ENCODE assay signal across 8 cellular contexts in genomic region chr12:57459750-57460400, GRCh38. TPM values are rescaled to one million over a fixed set of nuclear protein-coding genes. Genes with fewer than 3 reads are reported as not detected.
A peak's percentile ranks its signal among the peaks of the same experiment; 100 is the strongest.
DNase-seq lines count a peak whose midpoint lies in the region; ATAC-seq, FAIRE-seq and TF ChIP-seq lines count a peak whose summit lies in the region.

Gene GLI1, plus strand, starts transcription at chr12:57459785. Its CDS starts 3,907 bp downstream, at chr12:57463692.

- peak within 1 kb of the TSS; percentile 92 to 97 (median 96) for H3K27ac Mint-ChIP-seq in brain

- H3K4me3 ChIP-seq in BLaER1 treated with 17β-estradiol and CSF1 and Interleukin-3, amounts not matched to agents 10 nM and 100 nM, result peak within 1 kb of the TSS; percentile 56 to 75 (median 70)
- peak within 1 kb of the TSS; percentile 87 for H3K4me3 ChIP-seq in HUES48 (ENCODE audit: low read depth, low read length)
- peak within 1 kb of the TSS; percentile 63 to 94 (median 76) for H3K4me3 ChIP-seq in HepG2 (replicated peaks in 1 of 3; ENCODE audit: insufficient read depth in 1 of 3, low read depth in 2 of 3, low read length in 3 of 3)
- H3K4me3 ChIP-seq in tibial artery, result peak within 1 kb of the TSS; percentile 58 to 71

- H3K4me1 ChIP-seq in BLaER1 treated with 17β-estradiol and CSF1 and Interleukin-3, amounts not matched to agents 10 nM and 100 nM, result peaks cover 45 to 75% (median 69%) of the 10 kb centered on the region in 10 experiments
- H3K4me1 ChIP-seq in HUES48 (ENCODE audit: control insufficient read depth, insufficient read depth, low read length) (peaks cover 26% of the 10 kb centered on the region), HepG2 (ENCODE audit: insufficient read depth, low read length) (peaks cover 70% of the 10 kb centered on the region), tibial artery (peaks cover 0 to 31% (median 22%) of the 10 kb centered on the region in 4 donors)

- no peak for TF ChIP-seq POLR2A in HepG2 (IDR thresholded peaks at IDR 0.05; ENCODE audit: insufficient read depth in 1 of 2, low read depth in 2 of 2, low read length in 2 of 2)

- no peak for TF ChIP-seq RAD21 in HepG2 (CRISPR knock-in tag; IDR thresholded peaks at IDR 0.05)

- H3K36me3 Mint-ChIP-seq in brain, result no peaks in the 10 kb centered on the region

- H3K36me3 ChIP-seq in BLaER1 treated with 17β-estradiol and CSF1 and Interleukin-3, amounts not matched to agents 10 nM and 100 nM, result no peaks in the 10 kb centered on the region
- peaks cover 4% of the 10 kb centered on the region; the same call in 1 of the 2 replicates for H3K36me3 ChIP-seq in HUES48 (ENCODE audit: control insufficient read depth, insufficient read depth, low read length)
- H3K36me3 ChIP-seq in HepG2 (replicated peaks in 1 of 2; ENCODE audit: control insufficient read depth in 1 of 2, insufficient read depth in 2 of 2, low read length in 2 of 2), result no peaks in the 10 kb centered on the region
- H3K36me3 ChIP-seq in tibial artery, result no peaks in the 10 kb centered on the region

- H3K4me1 Mint-ChIP-seq in brain, result peaks cover 73% of the 10 kb centered on the region

- peaks cover 7 to 22% (median 18%) of the 10 kb centered on the region in 11 experiments for H3K27me3 ChIP-seq in BLaER1 treated with 17β-estradiol and CSF1 and Interleukin-3, amounts not matched to agents 10 nM and 100 nM
- H3K27me3 ChIP-seq in HUES48 (ENCODE audit: control insufficient read depth, insufficient read depth, low read length) (no peaks in the 10 kb centered on the region), HepG2 (ENCODE audit: control insufficient read depth in 1 of 2, insufficient read depth in 2 of 2, low read length in 2 of 2) (peaks cover 0 to 16% of the 10 kb centered on the region in 2 experiments; a peak in 2 of 5 replicates), tibial artery (peaks cover 0 to 3% of the 10 kb centered on the region in 2 donors)

- DNase-seq in HepG2 (ENCODE audit: low spot score) (no peak), tibial artery (no peak), SKM-1 (lab: John Stamatoyannopoulos, UW; ENCODE audit: unreplicated experiment) (no peak)
- DNase-seq in stimulated activated CD4-positive, alpha-beta T cell treated with anti-CD3 and anti-CD28 coated beads, Interleukin-12 subunit alpha, Interleukin-12 subunit beta, amount 100 ng/mL, for 4 hours, result no peak

- ATAC-seq in HepG2, result no peak
- ATAC-seq in GM18868 (IDR thresholded peaks at IDR 0.05; ENCODE audit: unreplicated experiment), result no peak

- peaks cover 0 to 9% (median 0%) of the 10 kb centered on the region in 11 experiments; a peak in 4 of 22 replicates for H4K20me1 ChIP-seq in BLaER1 treated with 17β-estradiol and CSF1 and Interleukin-3, amounts not matched to agents 10 nM and 100 nM
- no peaks in the 10 kb centered on the region for H4K20me1 ChIP-seq in HepG2 (ENCODE audit: insufficient read depth, low read length)

- peaks cover 0 to 4% (median 0%) of the 10 kb centered on the region in 5 experiments for H3K9me3 Mint-ChIP-seq in brain

- H3K4me2 ChIP-seq in BLaER1 treated with 17β-estradiol and CSF1 and Interleukin-3, amounts not matched to agents 10 nM and 100 nM, result peak within 1 kb of the TSS; percentile 89 to 100 (median 99)
- peak within 1 kb of the TSS; percentile 100 for H3K4me2 ChIP-seq in HepG2 (ENCODE audit: low read depth, low read length)

- peaks cover 75% of the 10 kb centered on the region for H3K27me3 Mint-ChIP-seq in brain

- BruUV-seq in HepG2 (replicated peaks; lab: Mats Ljungman, UMichigan), result no TSS peak

- in situ Hi-C loops in HepG2 (cut with HindIII; ENCODE audit: extremely low pct_ligation_motif_present, low pct_unique_long_range_greater_than_20kb), result loop anchor here (5.0 kb wide), 1 partner anchor 198 kb away; no protein-coding TSS in a partner anchor

- H3K9ac ChIP-seq in BLaER1 treated with 17β-estradiol and CSF1 and Interleukin-3, amounts not matched to agents 10 nM and 100 nM, result peak within 1 kb of the TSS; percentile 67 to 90 (median 82)
- H3K9ac ChIP-seq in HUES48 (ENCODE audit: low read depth, low read length) (peak within 1 kb of the TSS; percentile 45), HepG2 (ENCODE audit: insufficient read depth, low read depth, low read length) (peak within 1 kb of the TSS; percentile 64)

- no peak for FAIRE-seq in HepG2 (lab: Jason Lieb, UNC)

- CTCF ChIA-PET in HepG2 (lab: Yijun Ruan, JAX; ENCODE audit: low intra/inter-chr PET ratio, low total read pairs), result interaction anchor here (0.5 to 1.4 kb wide), 2 partner anchors 152 to 179 kb away, joined by 3 to 5 read pairs; no protein-coding TSS in a partner anchor

- intact Hi-C loops in HepG2 (cut with micrococcal nuclease; ENCODE audit: unreplicated experiment), result loop anchor here (10.0 kb wide), 1 partner anchor 705 kb away; the partner anchor contains the start of gene PRIM1
- intact Hi-C loops in tibial artery (cut with DNase I; ENCODE audit: low total_unique reads), result no loop called here

- WGBS in HepG2 (ENCODE audit: low lambda C conversion rate), result 2% methylated on average over 24 of the region's 34 CpGs

- H2AFZ ChIP-seq in HepG2 (ENCODE audit: low read length), result peak within 1 kb of the TSS; percentile 87

- peak within 1 kb of the TSS; percentile 75 to 97 (median 88) for H3K27ac ChIP-seq in BLaER1 treated with 17β-estradiol and CSF1 and Interleukin-3, amounts not matched to agents 10 nM and 100 nM
- H3K27ac ChIP-seq in HUES48 (ENCODE audit: low read depth, low read length), result peak within 1 kb of the TSS; percentile 94
- peak within 1 kb of the TSS; percentile 43 for H3K27ac ChIP-seq in HepG2 (ENCODE audit: extremely low read length, insufficient read depth, low read length)
- peak within 1 kb of the TSS; percentile 70 to 72 for H3K27ac ChIP-seq in tibial artery

- no peaks in the 10 kb centered on the region for H3K9me3 ChIP-seq in BLaER1 treated with 17β-estradiol and CSF1 and Interleukin-3, amounts not matched to agents 10 nM and 100 nM (replicated peaks in 1 of 11)
- no peaks in the 10 kb centered on the region for H3K9me3 ChIP-seq in HUES48 (ENCODE audit: control insufficient read depth, insufficient read depth, low read length)
- H3K9me3 ChIP-seq in HepG2 (ENCODE audit: low read length), result no peaks in the 10 kb centered on the region
- no peaks in the 10 kb centered on the region for H3K9me3 ChIP-seq in tibial artery

- TF ChIP-seq EP300 in HepG2 (IDR thresholded peaks at IDR 0.05; ENCODE audit: low read depth in 2 of 2, low read length in 2 of 2), result no peak
- no peak for TF ChIP-seq EP300 in HepG2 (CRISPR knock-in tag; IDR thresholded peaks at IDR 0.05; ENCODE audit: borderline replicate concordance)

- peaks cover 15% of the 10 kb centered on the region for H3K79me2 ChIP-seq in HepG2 (ENCODE audit: insufficient read depth, low read length)

- H3K4me3 Mint-ChIP-seq in brain, result peak within 1 kb of the TSS; percentile 96 to 99 (median 97)

- POLR2A ChIA-PET in HepG2 (lab: Yijun Ruan, JAX), result interaction anchor here (0.6 to 1.8 kb wide), 5 partner anchors 22 to 60 kb away, joined by 3 to 11 read pairs (median 5); partner anchors contain the start of genes DDIT3 and INHBC

- no peak for TF ChIP-seq CTCF in brain (conservative IDR thresholded peaks at IDR 0.05)
- TF ChIP-seq CTCF in HepG2 (CRISPR knock-in tag; IDR thresholded peaks at IDR 0.05), result no peak
- no peak for TF ChIP-seq CTCF in tibial artery (IDR thresholded peaks at IDR 0.05)

TF ChIP-seq in HepG2, 621 proteins besides CTCF, POLR2A, EP300 and RAD21 (continues in another document):
- no peak for TF ChIP-seq PLRG1 (conservative IDR thresholded peaks at IDR 0.05)
- no peak for TF ChIP-seq NCOR1 (IDR thresholded peaks at IDR 0.05; ENCODE audit: borderline replicate concordance, low read length)
- no peak for TF ChIP-seq ARID2 (CRISPR knock-in tag; IDR thresholded peaks at IDR 0.05; ENCODE audit: borderline replicate concordance)

RNA-seq across cellular contexts. Expression of gene GLI1, which starts in this region (rescaled TPM):
- polyA plus RNA-seq in brain (ENCODE audit: insufficient read depth, low read depth, low replicate concordance) (0.36 TPM), HepG2 (2011; rRNA removed) (0.09 and 0.27 TPM in 2 replicates)
- 0.20 TPM in 1 of 2 replicates, not detected in the other for total RNA-seq in HepG2 (2016; rRNA removed; fragmentation: Illumina TruSeq; extraction: Trizol)
- 0.53 TPM in 1 of 2 replicates, not detected in the other for total RNA-seq in HepG2 (2016; cell fraction: cytosol; rRNA removed; fragmentation: Illumina TruSeq; extraction: Trizol; ENCODE audit: low read depth)
- total RNA-seq in HepG2 (2016; cell fraction: insoluble cytoplasmic fraction; rRNA removed; fragmentation: Illumina TruSeq; extraction: Trizol), result not detected in 2 replicates
- not detected in 2 replicates for total RNA-seq in HepG2 (2016; cell fraction: membrane; rRNA removed; fragmentation: Illumina TruSeq; extraction: Trizol)
- total RNA-seq in HepG2 (2016; cell fraction: nucleus; rRNA removed; fragmentation: Illumina TruSeq; extraction: Trizol), result not detected in 2 replicates
- polyA plus RNA-seq in HepG2 (2011; cell fraction: cytosol; rRNA removed), result 0.06 and 0.07 TPM in 2 replicates
- polyA plus RNA-seq in HepG2 (2011; cell fraction: nucleus; rRNA removed), result 0.33 and 0.42 TPM in 2 replicates
- polyA plus RNA-seq in HepG2 (2012), result 0.55 TPM in 1 of 2 replicates, not detected in the other
- not detected in 2 replicates for polyA plus RNA-seq in HepG2 (2016; cell fraction: cytosol; fragmentation: Illumina TruSeq; extraction: Trizol; ENCODE audit: low read depth)
- 0.35 TPM in 1 of 2 replicates, not detected in the other for polyA plus RNA-seq in HepG2 (2016; cell fraction: insoluble cytoplasmic fraction; fragmentation: Illumina TruSeq; extraction: Trizol; ENCODE audit: low read depth)
- polyA plus RNA-seq in HepG2 (2016; cell fraction: membrane; fragmentation: Illumina TruSeq; extraction: Trizol; ENCODE audit: low read depth), result not detected in 2 replicates
- 0.17 and 0.49 TPM in 2 replicates for polyA plus RNA-seq in HepG2 (2016; cell fraction: nucleus; fragmentation: Illumina TruSeq; extraction: Trizol; ENCODE audit: insufficient read depth, low read depth)
- 2.5 TPM in 1 of 2 replicates, not detected in the other for polyA minus RNA-seq in HepG2 (2011; rRNA and poly(A)+ RNA removed; ENCODE audit: low replicate concordance)
- not detected in 2 replicates for polyA minus RNA-seq in HepG2 (2011; cell fraction: cytosol; rRNA and poly(A)+ RNA removed)
- polyA minus RNA-seq in HepG2 (2011; cell fraction: nucleus; rRNA and poly(A)+ RNA removed), result not detected in 2 replicates

Comparison
In these comparisons a context has a peak if more than half of its experiments do, and no peak if none do; other contexts are left out.
1. H3K27ac ChIP-seq: peak in every context shown above with its lines; median percentile 94 in HUES48; 88 in BLaER1 treated with 17β-estradiol and CSF1 and Interleukin-3, amounts not matched to agents 10 nM and 100 nM; 71 in tibial artery; 43 in HepG2.